ENCODE assay signal across 27 cellular contexts in the genomic region with DNA sequence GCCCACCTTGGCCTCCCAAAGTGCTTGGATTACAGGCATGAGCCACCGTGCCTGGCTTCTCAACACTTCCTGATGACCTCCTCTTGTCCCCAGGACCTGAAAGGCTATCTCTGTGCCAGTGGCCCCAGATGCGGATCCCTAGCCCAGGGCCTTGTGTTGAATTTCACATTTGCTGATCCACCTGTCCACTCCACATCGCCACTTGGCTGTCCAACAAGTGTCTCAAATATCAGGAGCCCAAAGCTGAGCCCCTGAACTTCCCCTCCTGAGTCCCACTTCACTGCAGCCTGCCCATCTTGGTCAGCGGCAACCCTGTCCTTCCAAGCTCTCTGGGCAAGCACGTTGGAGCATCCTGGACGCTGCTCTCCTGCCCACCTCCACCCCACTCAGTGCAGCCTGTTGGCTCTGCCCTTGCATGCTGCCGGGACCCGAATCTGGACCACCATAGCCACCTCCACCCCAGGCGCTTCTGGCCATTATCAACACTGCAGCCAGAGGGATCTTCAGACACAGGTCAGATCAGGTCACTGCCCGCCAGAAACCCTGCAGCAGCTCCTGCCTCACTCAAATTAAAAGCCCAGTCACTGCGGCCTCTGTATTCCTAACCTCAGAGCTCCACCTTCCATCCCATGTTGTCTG.
DNase-seq lines count a peak whose midpoint lies in the region; ATAC-seq and TF ChIP-seq lines count a peak whose summit lies in the region.
"Had no signal": no experiment of that assay in that cellular context is flagged by ENCODE, and none has a peak within 500 bp of the region (broad histone marks: within the 10 kb centered on the region; RNA-seq: fewer than 3 reads in every experiment).

No MANE protein-coding gene starts in this region.

- WGBS in adrenal gland, 4 donors, result 72 to 84% (median 78%) methylated on average over 10 to 11 of the region's 11 CpGs
- WGBS in transverse colon (ENCODE audit: low coverage in 1 of 2), 2 donors, result 81 to 83% methylated on average over 1 to 10 of the region's 11 CpGs

- no peak for TF ChIP-seq EP300 in transverse colon (IDR thresholded peaks at IDR 0.05; ENCODE audit: low read depth)

- H3K4me3 Mint-ChIP-seq in activated T-cell treated with anti-CD3 and anti-CD28 coated beads, Interleukin-2, amount 50 U/mL, for 24 hours, result no peak overlapping the region
- H3K4me3 Mint-ChIP-seq in activated T-cell treated with anti-CD3 and anti-CD28 coated beads, Interleukin-2, amount 50 U/mL, for 72 hours, result no peak overlapping the region
- no peak overlapping the region for H3K4me3 Mint-ChIP-seq in natural killer cell
- H3K4me3 Mint-ChIP-seq: activated B cell treated with CpG ODN at 0.5 μM for 24 hours; activated CD8-positive, alpha-beta T cell treated with anti-CD3 and anti-CD28 coated beads, Interleukin-2, amount 10 ng/mL, durations not matched to agents 7 days and 5 days; central memory CD8-positive, alpha-beta T cell had no signal

- TF ChIP-seq CTCF in adrenal gland (IDR thresholded peaks at IDR 0.05) (no peak), natural killer cell (IDR thresholded peaks at IDR 0.05) (no peak), transverse colon (IDR thresholded peaks at IDR 0.05) (no peak), PC-3 (conservative IDR thresholded peaks at IDR 0.05; ENCODE audit: low read depth, low read length) (no peak)

- H3K4me3 ChIP-seq in adrenal gland, result no peak overlapping the region
- H3K4me3 ChIP-seq in transverse colon, result no peak overlapping the region
- H3K4me3 ChIP-seq in PC-3 (ENCODE audit: low read length), result no peak overlapping the region
- H3K4me3 ChIP-seq: BLaER1 treated with 17β-estradiol and CSF1 and Interleukin-3, amounts not matched to agents 10 nM and 100 nM; GM12878; HAP-1; left ventricle myocardium inferior; mucosa of descending colon; right lobe of liver; SJCRH30 had no signal

- no peak overlapping the region for H3K4me2 ChIP-seq in PC-3 (ENCODE audit: low read length)
- H3K4me2 ChIP-seq: BLaER1 treated with 17β-estradiol and CSF1 and Interleukin-3, amounts not matched to agents 10 nM and 100 nM had no signal

- peaks cover 5% of the 10 kb centered on the region for H3K9me3 Mint-ChIP-seq in activated T-cell treated with anti-CD3 and anti-CD28 coated beads, Interleukin-2, amount 50 U/mL, for 24 hours
- peaks cover 2 to 7% of the 10 kb centered on the region in 2 donors for H3K9me3 Mint-ChIP-seq in activated T-cell treated with anti-CD3 and anti-CD28 coated beads, Interleukin-2, amount 50 U/mL, for 72 hours
- peaks cover 0 to 2% of the 10 kb centered on the region in 2 donors for H3K9me3 Mint-ChIP-seq in natural killer cell
- H3K9me3 Mint-ChIP-seq: central memory CD8-positive, alpha-beta T cell had no signal

- peaks cover 23% of the 10 kb centered on the region for H3K27me3 Mint-ChIP-seq in activated T-cell treated with anti-CD3 and anti-CD28 coated beads, Interleukin-2, amount 50 U/mL, for 24 hours
- peaks cover 5% of the 10 kb centered on the region for H3K27me3 Mint-ChIP-seq in activated T-cell treated with anti-CD3 and anti-CD28 coated beads, Interleukin-2, amount 50 U/mL, for 72 hours (ENCODE audit: low read depth)
- peaks cover 8 to 13% of the 10 kb centered on the region in 2 donors for H3K27me3 Mint-ChIP-seq in natural killer cell (ENCODE audit: low read depth in 2 of 2)

- intact Hi-C loops in adrenal gland (cut with DNase I) (no loop called here), natural killer cell (cut with micrococcal nuclease) (no loop called here), transverse colon (cut with DNase I; ENCODE audit: low total_unique reads) (no loop called here), PC-3 (cut with micrococcal nuclease) (no loop called here)

- no peaks in the 10 kb centered on the region for H3K79me2 ChIP-seq in PC-3 (ENCODE audit: low read length)

- H3K9me3 ChIP-seq in adrenal gland (replicated peaks in 1 of 3) (no peaks in the 10 kb centered on the region), transverse colon (no peaks in the 10 kb centered on the region), PC-3 (ENCODE audit: low read length) (no peaks in the 10 kb centered on the region)
- H3K9me3 ChIP-seq: HAP-1, mucosa of descending colon, right lobe of liver had no signal

- H3K4me1 ChIP-seq in adrenal gland (replicated peaks in 1 of 2) (no peaks in the 10 kb centered on the region), transverse colon (no peaks in the 10 kb centered on the region), PC-3 (ENCODE audit: insufficient read depth, low read length) (no peaks in the 10 kb centered on the region)
- H3K4me1 ChIP-seq: BLaER1 treated with 17β-estradiol and CSF1 and Interleukin-3, amounts not matched to agents 10 nM and 100 nM; HAP-1; left ventricle myocardium inferior; right lobe of liver had no signal

- no peaks in the 10 kb centered on the region for H3K4me1 Mint-ChIP-seq in activated T-cell treated with anti-CD3 and anti-CD28 coated beads, Interleukin-2, amount 50 U/mL, for 24 hours (ENCODE audit: low read depth)
- H3K4me1 Mint-ChIP-seq in activated T-cell treated with anti-CD3 and anti-CD28 coated beads, Interleukin-2, amount 50 U/mL, for 72 hours (ENCODE audit: low read depth), result no peaks in the 10 kb centered on the region
- H3K4me1 Mint-ChIP-seq in natural killer cell, result no peaks in the 10 kb centered on the region
- H3K4me1 Mint-ChIP-seq: activated B cell treated with CpG ODN at 0.5 μM for 24 hours had no signal

- CTCF ChIA-PET in PC-3 (lab: Charles Lee), result no interaction called here

- H3K36me3 Mint-ChIP-seq in activated T-cell treated with anti-CD3 and anti-CD28 coated beads, Interleukin-2, amount 50 U/mL, for 24 hours (ENCODE audit: low read depth), result no peaks in the 10 kb centered on the region
- peaks cover 0 to 6% of the 10 kb centered on the region in 2 donors for H3K36me3 Mint-ChIP-seq in activated T-cell treated with anti-CD3 and anti-CD28 coated beads, Interleukin-2, amount 50 U/mL, for 72 hours (ENCODE audit: insufficient read depth in 2 of 2)
- no peaks in the 10 kb centered on the region for H3K36me3 Mint-ChIP-seq in natural killer cell

- H3F3A ChIP-seq in PC-3 (ENCODE audit: low read length, unreplicated experiment), result no peaks in the 10 kb centered on the region

- H3K9me2 ChIP-seq in PC-3 (replicated peaks; ENCODE audit: low read length), result no peaks in the 10 kb centered on the region

- TF ChIP-seq POLR2A in adrenal gland (IDR thresholded peaks at IDR 0.05) (no peak), transverse colon (IDR thresholded peaks at IDR 0.05) (no peak)

- POLR2A ChIA-PET in PC-3 (lab: Charles Lee; ENCODE audit: unreplicated experiment), result no interaction called here

- ATAC-seq in activated T-cell treated with anti-CD3 and anti-CD28 coated beads, Interleukin-2, amount 50 U/mL, for 72 hours (replicated peaks in 1 of 2), result no peak
- ATAC-seq in natural killer cell (no peak), HG02981 (IDR thresholded peaks at IDR 0.05; ENCODE audit: unreplicated experiment) (no peak), PC-3 (no peak)
- ATAC-seq: activated CD8-positive, alpha-beta T cell treated with anti-CD3 and anti-CD28 coated beads, Interleukin-2, amount 10 ng/mL, durations not matched to agents 7 days and 5 days; GM12878; mucosa of descending colon; stimulated activated naive CD8-positive, alpha-beta T cell treated with anti-CD3 and anti-CD28 coated beads, Interleukin-15, Interleukin-2, amounts not matched to agents 100 U/mL and 50 U/mL, for 24 hours had no signal

- H3K27me3 ChIP-seq in adrenal gland, result no peaks in the 10 kb centered on the region
- H3K27me3 ChIP-seq in transverse colon, result no peaks in the 10 kb centered on the region
- H3K27me3 ChIP-seq in PC-3 (ENCODE audit: low read length), result no peaks in the 10 kb centered on the region
- H3K27me3 ChIP-seq: BLaER1 treated with 17β-estradiol and CSF1 and Interleukin-3, amounts not matched to agents 10 nM and 100 nM; right lobe of liver; SJCRH30 had no signal

- H3K36me3 ChIP-seq in adrenal gland (replicated peaks in 1 of 2), result no peaks in the 10 kb centered on the region
- no peaks in the 10 kb centered on the region for H3K36me3 ChIP-seq in transverse colon
- H3K36me3 ChIP-seq in PC-3 (ENCODE audit: low read depth, low read length), result no peaks in the 10 kb centered on the region
- H3K36me3 ChIP-seq: BLaER1 treated with 17β-estradiol and CSF1 and Interleukin-3, amounts not matched to agents 10 nM and 100 nM; HAP-1; left ventricle myocardium inferior; right lobe of liver; SJCRH30 had no signal

- in situ Hi-C loops in transverse colon (cut with MboI; ENCODE audit: low pct_ligation_motif_present in 1 of 4, low pct_unique_long_range_greater_than_20kb in 1 of 4, low sequenced_read_pairs in 3 of 4), result no loop called here

- H3K9ac ChIP-seq in PC-3 (ENCODE audit: low read length), result no peak overlapping the region
- H3K9ac ChIP-seq: BLaER1 treated with 17β-estradiol and CSF1 and Interleukin-3, amounts not matched to agents 10 nM and 100 nM had no signal

- DNase-seq in activated T-cell treated with anti-CD3 and anti-CD28 coated beads, Interleukin-2, amount 50 U/mL, for 24 hours, result peak; percentile 15
- DNase-seq in activated T-cell treated with anti-CD3 and anti-CD28 coated beads, Interleukin-2, amount 50 U/mL, for 72 hours, result no peak
- peak in 5 of 7 donors; percentile 2 to 49 (median 10) for DNase-seq in adrenal gland
- peak; percentile 5 for DNase-seq in natural killer cell
- DNase-seq in transverse colon, result peak; percentile 1
- no peak for DNase-seq in CD1c-positive myeloid dendritic cell (ENCODE audit: extremely low spot score)
- DNase-seq in PC-3, result no peak
- DNase-seq: activated B cell treated with CpG ODN at 0.5 μM for 24 hours; activated CD8-positive, alpha-beta T cell treated with anti-CD3 and anti-CD28 coated beads, Interleukin-2, amount 10 ng/mL, durations not matched to agents 7 days and 5 days; activated gamma-delta T cell; amniotic stem cell; DMS 273 treated with DMSO at 0.1 percent for 48 hours; effector memory CD4-positive, alpha-beta T cell; GDM1; left ventricle myocardium inferior; mucosa of descending colon; NCI-H1417 treated with DMSO at 0.1 percent for 48 hours; NCI-H526 treated with DMSO at 0.1 percent for 48 hours; stimulated activated naive CD8-positive, alpha-beta T cell treated with anti-CD3 and anti-CD28 coated beads, Interleukin-15, Interleukin-2, amounts not matched to agents 100 U/mL and 50 U/mL, for 24 hours; T-helper 2 cell had no signal

- no peak overlapping the region for H2AFZ ChIP-seq in PC-3 (ENCODE audit: low read length)

- no peak overlapping the region for H3K27ac Mint-ChIP-seq in activated T-cell treated with anti-CD3 and anti-CD28 coated beads, Interleukin-2, amount 50 U/mL, for 24 hours
- no peak overlapping the region for H3K27ac Mint-ChIP-seq in activated T-cell treated with anti-CD3 and anti-CD28 coated beads, Interleukin-2, amount 50 U/mL, for 72 hours
- H3K27ac Mint-ChIP-seq in natural killer cell, result no peak overlapping the region
- H3K27ac Mint-ChIP-seq: activated B cell treated with CpG ODN at 0.5 μM for 24 hours; activated CD8-positive, alpha-beta T cell treated with anti-CD3 and anti-CD28 coated beads, Interleukin-2, amount 10 ng/mL, durations not matched to agents 7 days and 5 days had no signal

- no peaks in the 10 kb centered on the region for H4K20me1 ChIP-seq in PC-3 (ENCODE audit: low read length)
- H4K20me1 ChIP-seq: BLaER1 treated with 17β-estradiol and CSF1 and Interleukin-3, amounts not matched to agents 10 nM and 100 nM had no signal

- BruUV-seq in PC-3 (replicated peaks; lab: Mats Ljungman, UMichigan), result no TSS peak

- no peak overlapping the region for H3K27ac ChIP-seq in adrenal gland
- H3K27ac ChIP-seq in transverse colon, result no peak overlapping the region
- H3K27ac ChIP-seq in PC-3 (ENCODE audit: low read length), result no peak overlapping the region
- H3K27ac ChIP-seq: BLaER1 treated with 17β-estradiol and CSF1 and Interleukin-3, amounts not matched to agents 10 nM and 100 nM; left ventricle myocardium inferior; right lobe of liver; SJCRH30 had no signal

Comparison
In these comparisons a context has a peak if more than half of its experiments do, and no peak if none do; other contexts are left out.
1. DNase-seq: peak in activated T-cell treated with anti-CD3 and anti-CD28 coated beads, Interleukin-2, amount 50 U/mL, for 24 hours (single experiment), adrenal gland (5 of 7), natural killer cell (single experiment) and transverse colon (single experiment); none in activated T-cell treated with anti-CD3 and anti-CD28 coated beads, Interleukin-2, amount 50 U/mL, for 72 hours (0 of 2), CD1c-positive myeloid dendritic cell (single experiment) and PC-3 (single experiment).